Comparison of ENCODE assay signal across 1 cellular context in genomic region chr9:82209797-82210470, GRCh38.
TF ChIP-seq lines count a peak whose summit lies in the region.

No MANE protein-coding gene starts in this region.

TF ChIP-seq in IMR-90, 13 proteins besides CTCF, POLR2A, EP300 and RAD21 (continued from another document):
- TF ChIP-seq RCOR1 (IDR thresholded peaks at IDR 0.05; ENCODE audit: insufficient replicate concordance, low read length) = no peak
